8 cellular contexts compared by ENCODE assay signal in the genomic region with DNA sequence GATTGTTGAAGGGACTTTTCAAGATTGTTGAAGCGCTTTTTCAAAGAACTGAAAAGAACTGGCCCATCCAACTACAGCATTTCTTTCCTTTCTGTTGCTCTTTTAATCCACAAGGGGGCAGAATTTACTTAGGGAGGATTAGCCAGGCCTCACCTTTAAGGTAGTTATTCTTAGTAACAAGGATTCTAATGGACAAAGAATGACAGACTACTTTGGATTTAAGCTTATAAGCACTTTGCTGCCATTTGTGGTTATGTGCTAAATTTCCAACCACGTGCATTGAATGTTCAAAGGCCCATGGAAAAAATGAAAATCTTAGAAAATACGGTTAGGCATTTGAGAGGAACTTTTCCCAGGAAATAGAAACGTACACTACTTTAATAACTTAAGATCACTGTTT. TPM values are rescaled to one million over a fixed set of nuclear protein-coding genes. Genes with fewer than 3 reads are reported as not detected.
A peak's percentile ranks its signal among the peaks of the same experiment; 100 is the strongest.
DNase-seq lines count a peak whose midpoint lies in the region; ATAC-seq and TF ChIP-seq lines count a peak whose summit lies in the region.

No MANE protein-coding gene starts in this region.

- DNase-seq in NOMO-1 (lab: John Stamatoyannopoulos, UW; ENCODE audit: unreplicated experiment in 2 of 2) = peak; percentile 16 to 47
- DNase-seq in NOMO-1 treated with dmso at 0.1 percent for 144 hours (lab: John Stamatoyannopoulos, UW; ENCODE audit: unreplicated experiment) = no peak
- peak; percentile 33 for DNase-seq in NCI-H1048 (lab: John Stamatoyannopoulos, UW)
- DNase-seq in fibroblast of villous mesenchyme (ENCODE audit: low read depth) = peak; percentile 63
- DNase-seq in osteoblast (ENCODE audit: insufficient read length, low spot score, missing footprints) = peak; percentile 63

- no peaks in the 10 kb centered on the region for H3K36me3 ChIP-seq in SU-DHL-6 (ENCODE audit: low read length)
- peaks cover 34% of the 10 kb centered on the region for H3K36me3 ChIP-seq in osteoblast (ENCODE audit: insufficient read depth, low read length)

- no peak overlapping the region for H3K9ac ChIP-seq in SU-DHL-6 (ENCODE audit: low read length)

- no peak overlapping the region for H3K4me3 ChIP-seq in SU-DHL-6 (ENCODE audit: insufficient read depth, low read length, poor library complexity, severe bottlenecking)
- H3K4me3 ChIP-seq in fibroblast of villous mesenchyme (ENCODE audit: low read depth, low read length) = no peak overlapping the region
- H3K4me3 ChIP-seq in osteoblast (ENCODE audit: insufficient read depth, low read length) = no peak overlapping the region

- no peaks in the 10 kb centered on the region for H3F3A ChIP-seq in SU-DHL-6 (ENCODE audit: insufficient read depth)

- H3K79me2 ChIP-seq in SU-DHL-6 (ENCODE audit: insufficient read depth, low read length) (no peaks in the 10 kb centered on the region), osteoblast (ENCODE audit: insufficient read depth, low read length) (peaks cover 87% of the 10 kb centered on the region)

- TF ChIP-seq CTCF in SU-DHL-6 (IDR thresholded peaks at IDR 0.05; ENCODE audit: insufficient read depth, low read length, poor library complexity, severe bottlenecking) (peak; percentile 86), fibroblast of villous mesenchyme (IDR thresholded peaks at IDR 0.05; ENCODE audit: insufficient read depth, low read depth, low read length) (peak; percentile 78), osteoblast (IDR thresholded peaks at IDR 0.05; ENCODE audit: extremely low read depth, low read depth, low read length) (peak; percentile 78)

- H3K4me2 ChIP-seq in SU-DHL-6 (ENCODE audit: low read depth, low read length, poor library complexity, severe bottlenecking) = no peak overlapping the region
- peak overlapping the region; percentile 28 for H3K4me2 ChIP-seq in osteoblast (ENCODE audit: insufficient read depth, low read length)

- H3K9me3 ChIP-seq in SU-DHL-6 (ENCODE audit: insufficient read depth, low read length) (no peaks in the 10 kb centered on the region), osteoblast (ENCODE audit: low read depth, low read length) (no peaks in the 10 kb centered on the region)

- no peaks in the 10 kb centered on the region for H3K27me3 ChIP-seq in SU-DHL-6 (ENCODE audit: low read length)
- no peaks in the 10 kb centered on the region for H3K27me3 ChIP-seq in osteoblast (ENCODE audit: insufficient read depth, low read length)

- H3K9me2 ChIP-seq in SU-DHL-6 (replicated peaks; ENCODE audit: insufficient read depth, low read length) = no peaks in the 10 kb centered on the region

- H3K27ac ChIP-seq in SU-DHL-6 (ENCODE audit: low read depth, low read length) (no peak overlapping the region), osteoblast (ENCODE audit: low read depth, low read length) (peak overlapping the region; percentile 81)

- peaks cover 20% of the 10 kb centered on the region for H3K4me1 ChIP-seq in osteoblast (ENCODE audit: insufficient read depth, low read length)

- H2AFZ ChIP-seq in SU-DHL-6 (ENCODE audit: low read depth, low read length, severe bottlenecking) (no peak overlapping the region), osteoblast (ENCODE audit: low read length) (no peak overlapping the region)

- H4K20me1 ChIP-seq in SU-DHL-6 (ENCODE audit: low read depth, low read length) (no peaks in the 10 kb centered on the region), osteoblast (ENCODE audit: insufficient read depth, low read length) (peaks cover 12% of the 10 kb centered on the region)

- ATAC-seq in HG02642 (IDR thresholded peaks at IDR 0.05; ENCODE audit: poor library complexity, unreplicated experiment) (no peak), HG03025 (IDR thresholded peaks at IDR 0.05; ENCODE audit: low FRiP score, unreplicated experiment) (no peak)

RNA-seq across cellular contexts. Expression of a gene that starts 49.5 kb away (rescaled TPM):
- total RNA-seq in fibroblast of villous mesenchyme = 1,631 and 2,555 TPM in 2 replicates
- total RNA-seq in osteoblast = 2,226 and 2,227 TPM in 2 replicates
